ENCODE assay signal across 9 cellular contexts in the genomic region with DNA sequence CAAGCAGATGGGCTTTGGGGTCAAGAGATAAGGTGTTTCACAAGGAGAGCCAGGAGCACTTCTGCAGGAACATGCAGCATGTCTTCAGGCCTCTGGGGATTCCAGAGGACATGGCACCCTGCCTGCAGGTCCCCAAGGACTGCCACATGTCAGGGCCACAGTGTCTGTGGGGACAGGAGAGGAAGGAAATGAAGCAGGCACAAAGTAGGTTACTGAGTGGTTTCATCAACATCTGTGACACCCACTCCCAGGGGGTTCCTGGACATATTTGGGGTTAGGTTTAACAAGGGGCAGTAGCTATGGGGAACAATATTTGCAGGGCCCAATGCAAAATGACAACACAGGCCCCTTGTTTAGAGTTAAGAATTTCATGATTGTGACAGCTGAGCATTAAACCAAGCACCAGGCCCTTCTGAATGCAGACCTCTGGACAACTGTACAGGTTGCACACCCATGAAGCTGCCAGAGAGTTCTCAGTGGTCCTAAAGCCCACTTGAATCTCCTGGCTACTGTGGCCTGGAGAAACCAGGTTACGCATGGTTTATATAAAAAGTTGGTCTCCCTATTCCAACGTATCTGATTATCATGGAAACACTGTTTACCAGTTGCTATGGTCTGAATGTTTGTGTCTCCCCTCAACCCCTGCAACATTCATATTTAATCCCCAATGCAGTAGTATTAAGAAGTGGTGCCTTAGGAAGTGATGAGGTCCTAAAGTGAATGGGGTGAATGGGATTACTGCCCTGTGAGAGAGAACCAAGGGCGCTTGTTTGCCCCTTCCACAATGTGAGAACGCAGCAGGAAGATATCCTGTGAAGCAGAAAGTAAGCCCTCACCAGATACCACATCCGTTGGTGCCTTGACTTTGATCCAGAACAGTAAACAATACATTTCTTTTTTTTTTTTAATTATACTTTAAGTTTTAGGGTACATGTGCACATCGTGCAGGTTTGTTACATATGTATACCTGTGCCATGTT. TPM values are rescaled to one million over a fixed set of nuclear protein-coding genes. Genes with fewer than 3 reads are reported as not detected.
A peak's percentile ranks its signal among the peaks of the same experiment; 100 is the strongest.
DNase-seq lines count a peak whose midpoint lies in the region; ATAC-seq lines count a peak whose summit lies in the region.
"Had no signal": no experiment of that assay in that cellular context is flagged by ENCODE, and none has a peak within 500 bp of the region (broad histone marks: within the 10 kb centered on the region; RNA-seq: fewer than 3 reads in every experiment).

No MANE protein-coding gene starts in this region.

- H3K23ac ChIP-seq in neuronal stem cell (ENCODE audit: low read depth, low read length, poor library complexity), result peak overlapping the region; percentile 10

- peak; percentile 72 for ATAC-seq in GM19452 (IDR thresholded peaks at IDR 0.05; ENCODE audit: unreplicated experiment)
- peak; percentile 55 for ATAC-seq in HG03442 (IDR thresholded peaks at IDR 0.05; ENCODE audit: unreplicated experiment)

- no peak overlapping the region for H3K14ac ChIP-seq in neuronal stem cell (ENCODE audit: low read length)

- H3K79me1 ChIP-seq in neuronal stem cell (ENCODE audit: low read depth, low read length), result no peaks in the 10 kb centered on the region

- H4K91ac ChIP-seq in neuronal stem cell (ENCODE audit: low read depth, low read length, poor library complexity), result no peak overlapping the region

- H2AK5ac ChIP-seq in neuronal stem cell (ENCODE audit: low read depth, low read length), result no peak overlapping the region

- no peak overlapping the region for H3K4me3 ChIP-seq in neuronal stem cell (ENCODE audit: low read length in 2 of 2)

- no peak overlapping the region for H3K4ac ChIP-seq in neuronal stem cell (ENCODE audit: low read length)

- H2BK5ac ChIP-seq in neuronal stem cell (ENCODE audit: low read length), result no peak overlapping the region

- no peak overlapping the region for H2BK12ac ChIP-seq in neuronal stem cell (ENCODE audit: low read length)

- H3K27ac ChIP-seq in neuronal stem cell (replicated peaks; ENCODE audit: low read length), result no peak overlapping the region

- DNase-seq in activated CD8-positive, alpha-beta memory T cell treated with anti-CD3 and anti-CD28 coated beads, Interleukin-2, amount 50 U/mL, for 1 hour (ENCODE audit: extremely low read depth), result peak; percentile 18
- DNase-seq in neuronal stem cell (ENCODE audit: low spot score), result no peak
- no peak for DNase-seq in NCI-H2081 treated with DMSO at 0.1 percent for 48 hours (lab: John Stamatoyannopoulos, UW)
- no peak for DNase-seq in HPDE6-E6E7 (ENCODE audit: extremely low spot score)
- DNase-seq in NCI-H2196 (lab: John Stamatoyannopoulos, UW; ENCODE audit: unreplicated experiment), result no peak
- no peak for DNase-seq in HUDEP-2 (lab: John Stamatoyannopoulos, UW; ENCODE audit: unreplicated experiment in 76 of 76)
- DNase-seq: NCI-H524 had no signal

- H3K18ac ChIP-seq in neuronal stem cell (ENCODE audit: low read length), result peak overlapping the region; percentile 3

- no peak overlapping the region for H4K8ac ChIP-seq in neuronal stem cell (ENCODE audit: low read depth, low read length)

- H3K4me2 ChIP-seq in neuronal stem cell (ENCODE audit: insufficient read depth, low read length, poor library complexity, severe bottlenecking), result no peak overlapping the region

- no peaks in the 10 kb centered on the region for H3K9me3 ChIP-seq in neuronal stem cell (replicated peaks in 1 of 2; ENCODE audit: control insufficient read depth in 2 of 2, insufficient read depth in 1 of 2, low read depth in 1 of 2, low read length in 2 of 2)

- H2AFZ ChIP-seq in neuronal stem cell (ENCODE audit: low read length), result no peak overlapping the region

- H3K27me3 ChIP-seq in neuronal stem cell (ENCODE audit: control insufficient read depth in 3 of 3, insufficient read depth in 3 of 3, low read depth in 1 of 3, low read length in 3 of 3), result no peaks in the 10 kb centered on the region

- no peak overlapping the region for H3K9ac ChIP-seq in neuronal stem cell (ENCODE audit: low read depth, low read length, poor library complexity)

- no peaks in the 10 kb centered on the region for H3K36me3 ChIP-seq in neuronal stem cell (replicated peaks in 1 of 2; ENCODE audit: control insufficient read depth in 2 of 2, insufficient read depth in 2 of 2, low read length in 2 of 2)

- H2BK120ac ChIP-seq in neuronal stem cell (ENCODE audit: low read depth, low read length), result no peak overlapping the region

- no peaks in the 10 kb centered on the region for H3K4me1 ChIP-seq in neuronal stem cell (ENCODE audit: control insufficient read depth in 2 of 2, insufficient read depth in 1 of 2, low read depth in 1 of 2, low read length in 2 of 2)

- no CpG with 5 or more reads among the region's 6 CpGs for WGBS in neuronal stem cell (ENCODE audit: extremely low coverage in 2 of 2, insufficient read length in 2 of 2, insufficient replicate concordance in 1 of 2), 2 donors

- H2BK15ac ChIP-seq in neuronal stem cell (ENCODE audit: low read length), result no peak overlapping the region

RNA-seq across cellular contexts. Expression of a gene that starts 48.2 kb away (rescaled TPM):
- polyA plus RNA-seq in neuronal stem cell (2013, experiment 1 of 2), result 6.2 TPM
- 6.6 TPM for polyA plus RNA-seq in neuronal stem cell (2013, experiment 2 of 2)

RNA-seq across cellular contexts. Expression of a gene that starts 50.2 kb away (rescaled TPM):
- 16.3 TPM for polyA plus RNA-seq in neuronal stem cell (2013, experiment 1 of 2)
- polyA plus RNA-seq in neuronal stem cell (2013, experiment 2 of 2), result 17.1 TPM
